In the genomic region with DNA sequence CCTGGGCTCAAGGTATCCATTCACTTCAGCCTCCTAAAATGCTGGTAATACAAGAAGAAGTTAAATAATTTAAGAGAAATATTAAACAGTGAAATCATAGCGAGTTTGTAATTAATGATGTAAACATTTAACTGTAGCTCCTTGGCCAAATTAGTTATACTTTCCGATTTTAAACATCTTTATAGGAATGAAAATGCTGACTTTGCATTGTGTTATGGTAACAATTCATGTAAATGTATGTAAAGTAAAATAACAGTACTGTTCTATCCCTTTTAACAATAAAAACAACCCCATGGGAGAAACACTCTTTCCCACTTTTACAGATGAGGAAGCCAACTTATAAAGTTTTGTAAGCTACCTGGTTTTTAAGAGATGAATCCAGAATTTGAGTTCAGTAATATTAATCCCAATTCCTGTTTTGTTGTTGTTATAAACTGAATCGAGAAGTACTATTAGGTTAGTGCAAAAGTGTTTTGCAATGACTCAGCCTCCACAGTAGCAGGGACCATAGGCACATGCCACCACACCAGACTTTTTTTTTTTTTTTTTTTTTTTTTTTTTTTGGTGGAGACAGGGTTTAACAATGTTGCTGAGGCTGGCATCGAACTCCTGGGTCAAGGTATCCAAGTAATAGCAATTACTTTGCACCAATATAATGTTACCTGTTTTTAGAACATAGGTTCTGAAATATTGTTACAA, we compare ENCODE assay signal across 23 cellular contexts.
"Had no signal": no experiment of that assay in that cellular context is flagged by ENCODE, and none has a peak within 500 bp of the region (broad histone marks: within the 10 kb centered on the region; RNA-seq: fewer than 3 reads in every experiment).

No MANE protein-coding gene starts in this region.

- H3K36me3 ChIP-seq: left ventricle myocardium inferior, lower lobe of right lung, pancreas, right atrium auricular region, stomach had no signal

- H3K4me1 Mint-ChIP-seq: endodermal cell, immature natural killer cell had no signal

- H3K27ac Mint-ChIP-seq: immature natural killer cell; natural killer cell treated with Interleukin-12 subunit alpha and Interleukin-12 subunit beta and Interleukin-15 and Interleukin-18, amount 100 ng/mL, for 72 hours had no signal

- ATAC-seq: foreskin keratinocyte; left cardiac atrium; lower lobe of right lung; natural killer cell treated with Interleukin-12 subunit alpha and Interleukin-12 subunit beta and Interleukin-15 and Interleukin-18, amount 100 ng/mL, for 72 hours; pancreas had no signal

- H3K27me3 Mint-ChIP-seq: natural killer cell treated with Interleukin-12 subunit alpha and Interleukin-12 subunit beta and Interleukin-15 and Interleukin-18, amount 100 ng/mL, for 72 hours had no signal

- DNase-seq: effector CD4-positive, alpha-beta T cell; endodermal cell; erythroblast; foreskin keratinocyte; immature natural killer cell; kidney; left cardiac atrium; left ventricle myocardium inferior; lower lobe of right lung; mesenchymal stem cell; midbrain; occipital lobe; pancreas; small intestine; stimulated activated CD4-positive, alpha-beta T cell treated with anti-CD3 and anti-CD28 coated beads, Interleukin-12 subunit alpha, Interleukin-12 subunit beta, amount 100 ng/mL, for 4 hours; stimulated activated naive CD4-positive, alpha-beta T cell; stomach; substantia nigra; trophoblast cell had no signal

- H3K4me1 ChIP-seq: foreskin keratinocyte, left ventricle myocardium inferior, lower lobe of right lung, pancreas, right atrium auricular region, stomach had no signal

- H3K9me3 ChIP-seq: left ventricle myocardium inferior, lower lobe of right lung, pancreas, right atrium auricular region, stomach had no signal

- H3K27ac ChIP-seq: coronary artery, foreskin keratinocyte, left ventricle myocardium inferior, lower lobe of right lung, pancreas, right atrium auricular region, stomach had no signal

- H3K36me3 Mint-ChIP-seq: immature natural killer cell; natural killer cell treated with Interleukin-12 subunit alpha and Interleukin-12 subunit beta and Interleukin-15 and Interleukin-18, amount 100 ng/mL, for 72 hours had no signal

- H3K4me3 ChIP-seq: coronary artery, left ventricle myocardium inferior, lower lobe of right lung, pancreas, right atrium auricular region, stomach had no signal

- FAIRE-seq: endothelial cell of umbilical vein had no signal

- H3K4me3 Mint-ChIP-seq: endodermal cell; immature natural killer cell; natural killer cell treated with Interleukin-12 subunit alpha and Interleukin-12 subunit beta and Interleukin-15 and Interleukin-18, amount 100 ng/mL, for 72 hours had no signal

- H3K9me3 Mint-ChIP-seq: endodermal cell had no signal

- H3K27me3 ChIP-seq: foreskin keratinocyte, pancreas, right atrium auricular region, stomach had no signal
